Comparison of ENCODE assay signal across 8 cellular contexts in the genomic region with DNA sequence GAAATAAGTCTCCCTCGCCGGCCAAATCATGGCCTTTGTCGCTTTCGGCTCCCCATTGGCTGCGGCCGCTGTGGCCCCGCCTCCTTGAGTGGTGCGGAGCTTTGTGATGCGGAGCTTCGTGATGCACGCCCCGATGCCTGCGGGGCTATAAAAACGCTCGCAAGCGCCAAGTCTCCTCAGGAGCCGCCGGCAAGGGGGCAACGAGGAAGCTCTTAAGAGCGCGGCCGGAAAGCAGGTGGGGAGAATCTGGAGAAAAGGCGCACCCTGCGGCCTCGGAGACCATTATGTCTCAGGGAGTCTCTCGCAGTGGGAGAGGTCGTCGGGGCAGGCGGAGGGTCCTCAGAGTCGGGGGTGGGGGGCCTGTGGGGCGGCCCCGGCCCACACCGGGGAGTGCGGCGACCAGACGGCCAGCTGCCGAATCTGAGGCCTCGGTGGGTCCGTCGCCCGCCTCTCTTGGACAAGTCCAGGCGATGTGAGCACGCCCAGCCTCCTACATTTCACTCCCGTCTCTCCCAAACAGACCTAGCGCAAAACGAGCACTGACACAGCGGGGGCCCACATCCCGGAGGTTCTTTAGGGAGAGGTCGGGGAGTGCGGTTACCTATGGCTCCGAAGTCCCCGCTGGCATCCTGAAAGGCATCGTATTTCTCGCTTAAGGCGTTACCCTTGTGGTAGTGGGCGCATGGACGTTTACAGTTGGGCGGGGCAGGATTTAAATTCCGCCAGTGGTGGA. TPM values are rescaled to one million over a fixed set of nuclear protein-coding genes. Genes with fewer than 3 reads are reported as not detected.
DNase-seq lines count a peak whose midpoint lies in the region; TF ChIP-seq lines count a peak whose summit lies in the region.

A gene with protein sequence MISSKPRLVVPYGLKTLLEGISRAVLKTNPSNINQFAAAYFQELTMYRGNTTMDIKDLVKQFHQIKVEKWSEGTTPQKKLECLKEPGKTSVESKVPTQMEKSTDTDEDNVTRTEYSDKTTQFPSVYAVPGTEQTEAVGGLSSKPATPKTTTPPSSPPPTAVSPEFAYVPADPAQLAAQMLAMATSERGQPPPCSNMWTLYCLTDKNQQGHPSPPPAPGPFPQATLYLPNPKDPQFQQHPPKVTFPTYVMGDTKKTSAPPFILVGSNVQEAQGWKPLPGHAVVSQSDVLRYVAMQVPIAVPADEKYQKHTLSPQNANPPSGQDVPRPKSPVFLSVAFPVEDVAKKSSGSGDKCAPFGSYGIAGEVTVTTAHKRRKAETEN (plus strand): TSS at position 179 of the 733 bp plus-strand sequence. CDS start 4,053 bp downstream, outside the sequence.

- POLR2A ChIA-PET in GM10248 (lab: Yijun Ruan, JAX), result interaction anchor here (0.6 to 1.1 kb wide), 17 partner anchors 10 to 1205 kb away, joined by 3 to 9 read pairs (median 4); no protein-coding TSS in a partner anchor

- H3K4me1 Mint-ChIP-seq in activated CD4-positive, alpha-beta T cell treated with anti-CD3 and anti-CD28 coated beads, Interleukin-2, amount 10 ng/mL, durations not matched to agents 24 days and 14 days, result peaks cover 20% of the 10 kb centered on the region

- no peaks in the 10 kb centered on the region for H3K4me1 ChIP-seq in colonic mucosa

- peaks cover 13% of the 10 kb centered on the region for H3K36me3 Mint-ChIP-seq in activated CD4-positive, alpha-beta T cell treated with anti-CD3 and anti-CD28 coated beads, Interleukin-2, amount 10 ng/mL, durations not matched to agents 24 days and 14 days (ENCODE audit: low read depth)

- CTCF ChIA-PET in GM10248 (lab: Yijun Ruan, JAX), result interaction anchor here (0.9 to 2.5 kb wide), 6 partner anchors 14 to 350 kb away, joined by 3 to 10 read pairs (median 4); no protein-coding TSS in a partner anchor

- peak within 1 kb of the TSS; percentile 7 to 37 for H3K9ac ChIP-seq in colonic mucosa (ENCODE audit: low read depth in 2 of 2, low read length in 2 of 2)

- H3K9me3 Mint-ChIP-seq in activated CD4-positive, alpha-beta T cell treated with anti-CD3 and anti-CD28 coated beads, Interleukin-2, amount 10 ng/mL, durations not matched to agents 24 days and 14 days, result no peaks in the 10 kb centered on the region

- peak; percentile 77 for DNase-seq in GM10248 (ENCODE audit: extremely low spot score)
- peak; percentile 73 for DNase-seq in HFF-Myc (ENCODE audit: extremely low read depth, low read depth)
- peak; percentile 91 to 92 for DNase-seq in NCI-H2081 (lab: John Stamatoyannopoulos, UW)
- peak; percentile 91 for DNase-seq in activated CD4-positive, alpha-beta T cell treated with anti-CD3 and anti-CD28 coated beads, Interleukin-2, amount 10 ng/mL, durations not matched to agents 24 days and 14 days
- DNase-seq in colonic mucosa, result peak; percentile 72
- DNase-seq in kidney tubule cell (ENCODE audit: low spot score), result peak; percentile 93
- peak; percentile 86 for DNase-seq in stimulated activated CD4-positive, alpha-beta T cell treated with anti-CD3 and anti-CD28 coated beads, Interleukin-15, amount 100 ng/mL, for 24 hours
- DNase-seq in AML-193 (lab: John Stamatoyannopoulos, UW), result no peak

- H3K9me3 ChIP-seq in colonic mucosa, result no peaks in the 10 kb centered on the region

- no peak for TF ChIP-seq CTCF in GM10248 (IDR thresholded peaks at IDR 0.05; ENCODE audit: control extremely low read depth, extremely low read depth, low read depth, missing control alignments)
- no peak for TF ChIP-seq CTCF in HFF-Myc (IDR thresholded peaks at IDR 0.05; ENCODE audit: low read depth, low read length, missing control alignments)
- no peak for TF ChIP-seq CTCF in colonic mucosa (IDR thresholded peaks at IDR 0.05)

- no peaks in the 10 kb centered on the region for H3K36me3 ChIP-seq in colonic mucosa

- intact Hi-C loops in activated CD4-positive, alpha-beta T cell treated with anti-CD3 and anti-CD28 coated beads, Interleukin-2, amount 10 ng/mL, durations not matched to agents 24 days and 14 days (cut with micrococcal nuclease), result no loop called here
- intact Hi-C loops in colonic mucosa (cut with DNase I), result no loop called here

- H3K27ac Mint-ChIP-seq in activated CD4-positive, alpha-beta T cell treated with anti-CD3 and anti-CD28 coated beads, Interleukin-2, amount 10 ng/mL, durations not matched to agents 24 days and 14 days, result peak within 1 kb of the TSS; percentile 51

- H3K4me3 ChIP-seq in HFF-Myc (replicated peaks; ENCODE audit: low read depth, low read length) (peak within 1 kb of the TSS; percentile 54), colonic mucosa (peak within 1 kb of the TSS; percentile 63)

- no peak within 1 kb of the TSS for H3K27ac ChIP-seq in colonic mucosa

- peaks cover 14% of the 10 kb centered on the region for H3K27me3 Mint-ChIP-seq in activated CD4-positive, alpha-beta T cell treated with anti-CD3 and anti-CD28 coated beads, Interleukin-2, amount 10 ng/mL, durations not matched to agents 24 days and 14 days

- no peaks in the 10 kb centered on the region for H3K27me3 ChIP-seq in colonic mucosa

- peak within 1 kb of the TSS; percentile 91 for H3K4me3 Mint-ChIP-seq in activated CD4-positive, alpha-beta T cell treated with anti-CD3 and anti-CD28 coated beads, Interleukin-2, amount 10 ng/mL, durations not matched to agents 24 days and 14 days

RNA-seq across cellular contexts. Expression of the gene that starts here (rescaled TPM):
- 0.36 and 1.3 TPM in 2 replicates for total RNA-seq in activated CD4-positive, alpha-beta T cell treated with anti-CD3 and anti-CD28 coated beads, Interleukin-2, amount 10 ng/mL, durations not matched to agents 24 days and 14 days
- total RNA-seq in colonic mucosa, result 1 to 10 TPM in 1 of 2 donors, not detected in 1; 1.6 TPM

Comparison
In these comparisons a context has a peak if more than half of its experiments do, and no peak if none do; other contexts are left out.
1. DNase-seq: peak in GM10248 (single experiment), HFF-Myc (single experiment), NCI-H2081 (2 of 2), activated CD4-positive, alpha-beta T cell treated with anti-CD3 and anti-CD28 coated beads, Interleukin-2, amount 10 ng/mL, durations not matched to agents 24 days and 14 days (single experiment), colonic mucosa (single experiment), kidney tubule cell (single experiment) and stimulated activated CD4-positive, alpha-beta T cell treated with anti-CD3 and anti-CD28 coated beads, Interleukin-15, amount 100 ng/mL, for 24 hours (single experiment); none in AML-193 (0 of 2).